8 cellular contexts compared by ENCODE assay signal in genomic region chr1:1908506-1908791, GRCh38. TPM values are rescaled to one million over a fixed set of nuclear protein-coding genes. Genes with fewer than 3 reads are reported as not detected.
DNase-seq lines count a peak whose midpoint lies in the region; ATAC-seq and TF ChIP-seq lines count a peak whose summit lies in the region.

No MANE protein-coding gene starts in this region.

- H3K4me1 ChIP-seq in MM.1S (ENCODE audit: low read length) (peaks cover 40% of the 10 kb centered on the region), neural progenitor cell (peaks cover 8% of the 10 kb centered on the region)
- peaks cover 9% of the 10 kb centered on the region for H3K4me1 ChIP-seq in effector memory CD4-positive, alpha-beta T cell (ENCODE audit: control insufficient read depth, insufficient read depth, low read length, poor library complexity, severe bottlenecking)

- H3K4me3 ChIP-seq in MM.1S (ENCODE audit: low read length): peak overlapping the region; percentile 66
- peak overlapping the region; percentile 54 for H3K4me3 ChIP-seq in effector memory CD4-positive, alpha-beta T cell (ENCODE audit: insufficient read depth, low read depth, low read length, poor library complexity, severe bottlenecking)
- peak overlapping the region; percentile 77 for H3K4me3 ChIP-seq in neural progenitor cell

- H3K27me3 ChIP-seq in MM.1S (replicated peaks; ENCODE audit: insufficient read depth, low read length): no peaks in the 10 kb centered on the region
- H3K27me3 ChIP-seq in effector memory CD4-positive, alpha-beta T cell (replicated peaks; ENCODE audit: control insufficient read depth, insufficient read depth, low read length, poor library complexity, severe bottlenecking): no peaks in the 10 kb centered on the region
- no peaks in the 10 kb centered on the region for H3K27me3 ChIP-seq in neural progenitor cell

- CTCF ChIA-PET in activated CD8-positive, alpha-beta memory T cell treated with anti-CD3 and anti-CD28 coated beads, Interleukin-2, amount 10 ng/mL, durations not matched to agents 7 days and 5 days (lab: Charles Lee): interaction anchor here (0.9 to 6.1 kb wide), 20 partner anchors 9 to 536 kb away, joined by 3 to 96 read pairs (median 5); partner anchors contain the start of gene TMEM52

- peaks cover 7% of the 10 kb centered on the region for H3K79me2 ChIP-seq in MM.1S (ENCODE audit: low read length)
- no peaks in the 10 kb centered on the region for H3K79me2 ChIP-seq in neural progenitor cell (ENCODE audit: low read depth)

- H3F3A ChIP-seq in MM.1S (ENCODE audit: insufficient read depth, low read length): peaks cover 26% of the 10 kb centered on the region
- peaks cover 14% of the 10 kb centered on the region for H3F3A ChIP-seq in neural progenitor cell (ENCODE audit: low read depth)

- H3K9me3 ChIP-seq in MM.1S (replicated peaks; ENCODE audit: insufficient read depth, low read length) (no peaks in the 10 kb centered on the region), neural progenitor cell (ENCODE audit: low read depth) (no peaks in the 10 kb centered on the region)
- no peaks in the 10 kb centered on the region for H3K9me3 ChIP-seq in effector memory CD4-positive, alpha-beta T cell (ENCODE audit: control insufficient read depth, low read length)

- H3K9me3 Mint-ChIP-seq in activated CD8-positive, alpha-beta memory T cell treated with anti-CD3 and anti-CD28 coated beads, Interleukin-2, amount 10 ng/mL, durations not matched to agents 7 days and 5 days (ENCODE audit: low read depth): no peaks in the 10 kb centered on the region
- H3K9me3 Mint-ChIP-seq in neural progenitor cell: no peaks in the 10 kb centered on the region

- H3K4me1 Mint-ChIP-seq in activated CD8-positive, alpha-beta memory T cell treated with anti-CD3 and anti-CD28 coated beads, Interleukin-2, amount 10 ng/mL, durations not matched to agents 7 days and 5 days: peaks cover 15% of the 10 kb centered on the region
- H3K4me1 Mint-ChIP-seq in neural progenitor cell: peaks cover 14% of the 10 kb centered on the region

- no peak for ATAC-seq in activated CD8-positive, alpha-beta memory T cell treated with anti-CD3 and anti-CD28 coated beads, Interleukin-2, amount 10 ng/mL, durations not matched to agents 7 days and 5 days

- no peaks in the 10 kb centered on the region for H3K27me3 Mint-ChIP-seq in activated CD8-positive, alpha-beta memory T cell treated with anti-CD3 and anti-CD28 coated beads, Interleukin-2, amount 10 ng/mL, durations not matched to agents 7 days and 5 days
- H3K27me3 Mint-ChIP-seq in neural progenitor cell (ENCODE audit: insufficient read depth, low read depth): peaks cover 16% of the 10 kb centered on the region

- no peaks in the 10 kb centered on the region for H3K36me3 Mint-ChIP-seq in activated CD8-positive, alpha-beta memory T cell treated with anti-CD3 and anti-CD28 coated beads, Interleukin-2, amount 10 ng/mL, durations not matched to agents 7 days and 5 days
- no peaks in the 10 kb centered on the region for H3K36me3 Mint-ChIP-seq in neural progenitor cell

- H3K9me2 ChIP-seq in MM.1S (replicated peaks; ENCODE audit: insufficient read depth, low read length): no peaks in the 10 kb centered on the region

- H4K20me1 ChIP-seq in MM.1S (ENCODE audit: insufficient read depth, low read length) (no peaks in the 10 kb centered on the region), neural progenitor cell (ENCODE audit: low read depth) (no peaks in the 10 kb centered on the region)

- DNase-seq in activated CD8-positive, alpha-beta memory T cell treated with anti-CD3 and anti-CD28 coated beads, Interleukin-2, amount 10 ng/mL, durations not matched to agents 7 days and 5 days: peak; percentile 64
- DNase-seq in activated CD8-positive, alpha-beta memory T cell treated with anti-CD3 and anti-CD28 coated beads for 24 hours: no peak
- no peak for DNase-seq in MM.1S
- no peak for DNase-seq in effector memory CD4-positive, alpha-beta T cell
- DNase-seq in neural progenitor cell (ENCODE audit: low spot score): no peak
- DNase-seq in NCI-H526 treated with DMSO at 0.1 percent for 48 hours (lab: John Stamatoyannopoulos, UW): no peak
- DNase-seq in NCI-H2029 treated with DMSO at 0.1 percent for 48 hours (lab: John Stamatoyannopoulos, UW): no peak
- DNase-seq in NCI-H524 treated with DMSO at 0.1 percent for 48 hours (lab: John Stamatoyannopoulos, UW): no peak

- H3K4me2 ChIP-seq in MM.1S (ENCODE audit: low read depth, low read length) (peak overlapping the region; percentile 99), neural progenitor cell (peak overlapping the region; percentile 94)

- no peak for TF ChIP-seq CTCF in MM.1S (IDR thresholded peaks at IDR 0.05; ENCODE audit: low read length)
- TF ChIP-seq CTCF in neural progenitor cell (IDR thresholded peaks at IDR 0.05): no peak

- H3K27ac ChIP-seq in MM.1S (ENCODE audit: low read length): peak overlapping the region; percentile 79
- peak overlapping the region; percentile 82 for H3K27ac ChIP-seq in effector memory CD4-positive, alpha-beta T cell (ENCODE audit: insufficient read depth, low read length, poor library complexity, severe bottlenecking)
- no peak overlapping the region for H3K27ac ChIP-seq in neural progenitor cell

- peak overlapping the region; percentile 75 for H3K27ac Mint-ChIP-seq in activated CD8-positive, alpha-beta memory T cell treated with anti-CD3 and anti-CD28 coated beads, Interleukin-2, amount 10 ng/mL, durations not matched to agents 7 days and 5 days
- no peak overlapping the region for H3K27ac Mint-ChIP-seq in neural progenitor cell

- H3K4me3 Mint-ChIP-seq in activated CD8-positive, alpha-beta memory T cell treated with anti-CD3 and anti-CD28 coated beads, Interleukin-2, amount 10 ng/mL, durations not matched to agents 7 days and 5 days: peak overlapping the region; percentile 64
- peak overlapping the region; percentile 76 for H3K4me3 Mint-ChIP-seq in neural progenitor cell

- peak overlapping the region; percentile 79 for H3K9ac ChIP-seq in MM.1S (ENCODE audit: low read length)
- H3K9ac ChIP-seq in neural progenitor cell: peak overlapping the region; percentile 25

- H2AFZ ChIP-seq in MM.1S (ENCODE audit: low read length): peak overlapping the region; percentile 46; the same call in 1 of the 2 replicates
- H2AFZ ChIP-seq in neural progenitor cell (replicated peaks): peak overlapping the region; percentile 97

- H3K36me3 ChIP-seq in MM.1S (replicated peaks; ENCODE audit: insufficient read depth, low read length) (no peaks in the 10 kb centered on the region), neural progenitor cell (no peaks in the 10 kb centered on the region)
- no peaks in the 10 kb centered on the region for H3K36me3 ChIP-seq in effector memory CD4-positive, alpha-beta T cell (ENCODE audit: control insufficient read depth, insufficient read depth, low read length)

RNA-seq across cellular contexts. Expression of gene CALML6, which starts 6.6 kb away (rescaled TPM):
- total RNA-seq in activated CD8-positive, alpha-beta memory T cell treated with anti-CD3 and anti-CD28 coated beads, Interleukin-2, amount 10 ng/mL, durations not matched to agents 7 days and 5 days: under 1 TPM in 1 of 2 experiments, not detected in 1; 0.45 TPM
- total RNA-seq in neural progenitor cell (ENCODE audit: low replicate concordance): 0.53 TPM in 1 of 2 replicates, not detected in the other

RNA-seq across cellular contexts. Expression of gene TMEM52, which starts 10.6 kb away (rescaled TPM):
- total RNA-seq in activated CD8-positive, alpha-beta memory T cell treated with anti-CD3 and anti-CD28 coated beads, Interleukin-2, amount 10 ng/mL, durations not matched to agents 7 days and 5 days: not detected
- total RNA-seq in neural progenitor cell (ENCODE audit: low replicate concordance): 2.9 and 7.4 TPM in 2 replicates

RNA-seq across cellular contexts. Expression of gene GNB1, which starts 17.6 kb away (rescaled TPM):
- 100 to 1,000 TPM; 426 to 473 TPM for total RNA-seq in activated CD8-positive, alpha-beta memory T cell treated with anti-CD3 and anti-CD28 coated beads, Interleukin-2, amount 10 ng/mL, durations not matched to agents 7 days and 5 days
- 175 and 197 TPM in 2 replicates for total RNA-seq in neural progenitor cell (ENCODE audit: low replicate concordance)
